ENCODE assay signal across 33 cellular contexts in the genomic region with DNA sequence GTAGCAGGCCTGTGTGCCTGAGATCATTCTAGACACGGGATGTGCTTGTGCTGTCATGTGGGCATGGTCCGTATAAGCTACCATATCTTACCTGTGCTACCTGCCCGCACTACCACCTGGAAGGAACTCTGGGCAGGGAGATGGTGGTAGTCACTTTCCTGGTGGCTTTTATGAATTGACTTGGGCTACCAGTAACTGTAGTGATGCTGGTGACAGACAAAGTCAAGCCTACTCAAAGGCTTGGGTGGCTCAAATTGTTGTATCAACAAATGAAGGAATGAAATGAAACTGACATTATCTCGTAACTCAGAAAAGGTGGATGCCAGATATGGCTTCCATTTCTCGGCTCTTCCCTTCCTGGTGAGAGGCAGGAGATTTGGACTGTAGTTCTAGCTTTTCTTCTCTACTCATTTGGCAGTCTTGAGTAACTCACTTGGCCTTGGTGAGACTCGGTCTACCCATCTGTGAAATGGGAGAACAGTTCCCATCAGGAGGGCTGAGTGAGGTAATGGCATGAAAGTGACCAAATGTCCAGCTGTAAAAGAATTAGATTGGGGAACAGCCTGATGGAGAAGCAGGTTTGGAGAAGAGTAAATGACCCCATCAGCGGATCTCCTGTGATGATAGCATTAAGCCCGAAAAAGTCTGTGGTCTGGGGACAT.
"Had no signal": no experiment of that assay in that cellular context is flagged by ENCODE, and none has a peak within 500 bp of the region (broad histone marks: within the 10 kb centered on the region; RNA-seq: fewer than 3 reads in every experiment).

No MANE protein-coding gene starts in this region.

- H3K9me3 ChIP-seq: ascending aorta, breast epithelium, colonic mucosa, esophagus squamous epithelium, gastroesophageal sphincter had no signal

- H3K36me3 ChIP-seq: ascending aorta, breast epithelium, cardiac muscle cell, colonic mucosa, esophagus squamous epithelium, gastroesophageal sphincter, WERI-Rb-1 had no signal

- DNase-seq: activated B cell treated with CpG ODN at 0.5 μM for 24 hours; activated CD4-positive, alpha-beta T cell treated with anti-CD3 and anti-CD28 coated beads for 48 hours; activated CD4-positive, alpha-beta T cell treated with anti-CD3 and anti-CD28 coated beads, Interleukin-2, amount 50 U/mL, for 1 hour; activated CD4-positive, alpha-beta T cell treated with anti-CD3 and anti-CD28 coated beads, Interleukin-2, amount 50 U/mL, for 48 hours; activated CD8-positive, alpha-beta memory T cell treated with anti-CD3 and anti-CD28 coated beads, Interleukin-2, amount 10 ng/mL, durations not matched to agents 7 days and 5 days; activated CD8-positive, alpha-beta memory T cell treated with anti-CD3 and anti-CD28 coated beads, Interleukin-2, amount 50 U/mL, for 4 hours; activated CD8-positive, alpha-beta T cell treated with anti-CD3 and anti-CD28 coated beads, Interleukin-2, amount 10 ng/mL, durations not matched to agents 7 days and 5 days; activated naive CD4-positive, alpha-beta T cell treated with anti-CD3 and anti-CD28 coated beads, Interleukin-2, amount 10 ng/mL, durations not matched to agents 7 days and 5 days; activated naive CD8-positive, alpha-beta T cell treated with anti-CD3 and anti-CD28 coated beads, Interleukin-2, amount 10 ng/mL, durations not matched to agents 7 days and 5 days; activated T-cell treated with anti-CD3 and anti-CD28 coated beads, Interleukin-2, amount 50 U/mL, for 1 hour; activated T-cell treated with anti-CD3 and anti-CD28 coated beads, Interleukin-2, amount 50 U/mL, for 48 hours; central memory CD4-positive, alpha-beta T cell; cerebellar nuclear complex; colonic mucosa; effector CD8-positive, alpha-beta T cell; esophagus squamous epithelium; foreskin melanocyte; T-helper 17 cell; T1000; WERI-Rb-1 had no signal

- H3K4me3 Mint-ChIP-seq: activated B cell treated with CpG ODN at 0.5 μM for 24 hours; activated CD8-positive, alpha-beta memory T cell treated with anti-CD3 and anti-CD28 coated beads, Interleukin-2, amount 10 ng/mL, durations not matched to agents 7 days and 5 days; activated CD8-positive, alpha-beta T cell treated with anti-CD3 and anti-CD28 coated beads, Interleukin-2, amount 10 ng/mL, durations not matched to agents 7 days and 5 days; activated naive CD4-positive, alpha-beta T cell treated with anti-CD3 and anti-CD28 coated beads, Interleukin-2, amount 10 ng/mL, durations not matched to agents 7 days and 5 days; activated naive CD8-positive, alpha-beta T cell treated with anti-CD3 and anti-CD28 coated beads, Interleukin-2, amount 10 ng/mL, durations not matched to agents 7 days and 5 days; activated T-helper 1 cell treated with anti-CD3 and anti-CD28 coated beads, Interleukin-12 subunit alpha, Interleukin-12 subunit beta, Interleukin-2, Interleukin-4 antibody, amounts not matched to agents 30 ng/mL and 10 ng/mL and 1 ng/mL, durations not matched to agents 14 hours and 24 hours and 36 hours; brain; T-helper 17 cell; T-helper 2 cell treated with Interferon-gamma antibody and Interleukin-4, amounts not matched to agents 5 μg/mL and 100 μg/mL, for 36 hours had no signal

- ATAC-seq: activated CD4-positive, CD25-positive, alpha-beta regulatory T cell treated with anti-CD3 and anti-CD28 coated beads, Interleukin-2, amount 50 U/mL, for 24 hours; activated CD8-positive, alpha-beta memory T cell treated with anti-CD3 and anti-CD28 coated beads, Interleukin-2, amount 10 ng/mL, durations not matched to agents 7 days and 5 days; activated CD8-positive, alpha-beta T cell treated with anti-CD3 and anti-CD28 coated beads, Interleukin-2, amount 10 ng/mL, durations not matched to agents 7 days and 5 days; activated naive CD4-positive, alpha-beta T cell treated with anti-CD3 and anti-CD28 coated beads, Interleukin-2, amount 50 U/mL, for 72 hours; gastroesophageal sphincter; T-helper 17 cell had no signal

- H3K27ac ChIP-seq: ascending aorta, breast epithelium, cardiac muscle cell, colonic mucosa, epithelial cell of prostate, esophagus squamous epithelium, gastroesophageal sphincter, WERI-Rb-1 had no signal

- H3K9me3 Mint-ChIP-seq: activated naive CD4-positive, alpha-beta T cell treated with anti-CD3 and anti-CD28 coated beads, Interleukin-2, amount 10 ng/mL, durations not matched to agents 7 days and 5 days; activated naive CD4-positive, alpha-beta T cell treated with anti-CD3 and anti-CD28 coated beads, Interleukin-2, amount 50 U/mL, for 72 hours; activated naive CD8-positive, alpha-beta T cell treated with anti-CD3 and anti-CD28 coated beads, Interleukin-2, amount 10 ng/mL, durations not matched to agents 7 days and 5 days; activated T-helper 1 cell treated with anti-CD3 and anti-CD28 coated beads, Interleukin-12 subunit alpha, Interleukin-12 subunit beta, Interleukin-2, Interleukin-4 antibody, amounts not matched to agents 30 ng/mL and 10 ng/mL and 1 ng/mL, durations not matched to agents 14 hours and 24 hours and 36 hours; activated T-helper 2 cell treated with anti-CD3 and anti-CD28 coated beads, Interferon-gamma antibody, Interleukin-2, Interleukin-4, amounts not matched to agents 10 μg/mL and 5 μg/mL and 100 μg/mL, durations not matched to agents 14 hours and 24 hours and 36 hours; T-helper 2 cell treated with Interferon-gamma antibody and Interleukin-4, amounts not matched to agents 5 μg/mL and 100 μg/mL, for 36 hours had no signal

- H3K36me3 Mint-ChIP-seq: activated CD8-positive, alpha-beta memory T cell treated with anti-CD3 and anti-CD28 coated beads, Interleukin-2, amount 10 ng/mL, durations not matched to agents 7 days and 5 days; activated naive CD4-positive, alpha-beta T cell treated with anti-CD3 and anti-CD28 coated beads, Interleukin-2, amount 10 ng/mL, durations not matched to agents 7 days and 5 days; activated naive CD4-positive, alpha-beta T cell treated with anti-CD3 and anti-CD28 coated beads, Interleukin-2, amount 50 U/mL, for 72 hours; activated naive CD8-positive, alpha-beta T cell treated with anti-CD3 and anti-CD28 coated beads, Interleukin-2, amount 10 ng/mL, durations not matched to agents 7 days and 5 days; brain had no signal

- H3K27ac Mint-ChIP-seq: activated B cell treated with CpG ODN at 0.5 μM for 24 hours; activated CD8-positive, alpha-beta memory T cell treated with anti-CD3 and anti-CD28 coated beads, Interleukin-2, amount 10 ng/mL, durations not matched to agents 7 days and 5 days; activated CD8-positive, alpha-beta T cell treated with anti-CD3 and anti-CD28 coated beads, Interleukin-2, amount 10 ng/mL, durations not matched to agents 7 days and 5 days; activated naive CD4-positive, alpha-beta T cell treated with anti-CD3 and anti-CD28 coated beads, Interleukin-2, amount 10 ng/mL, durations not matched to agents 7 days and 5 days; activated naive CD4-positive, alpha-beta T cell treated with anti-CD3 and anti-CD28 coated beads, Interleukin-2, amount 50 U/mL, for 72 hours; activated naive CD8-positive, alpha-beta T cell treated with anti-CD3 and anti-CD28 coated beads, Interleukin-2, amount 10 ng/mL, durations not matched to agents 7 days and 5 days; activated T-helper 1 cell treated with anti-CD3 and anti-CD28 coated beads, Interleukin-12 subunit alpha, Interleukin-12 subunit beta, Interleukin-2, Interleukin-4 antibody, amounts not matched to agents 30 ng/mL and 10 ng/mL and 1 ng/mL, durations not matched to agents 14 hours and 24 hours and 36 hours; activated T-helper 2 cell treated with anti-CD3 and anti-CD28 coated beads, Interferon-gamma antibody, Interleukin-2, Interleukin-4, amounts not matched to agents 10 μg/mL and 5 μg/mL and 100 μg/mL, durations not matched to agents 14 hours and 24 hours and 36 hours; T-helper 17 cell; T-helper 2 cell treated with Interferon-gamma antibody and Interleukin-4, amounts not matched to agents 5 μg/mL and 100 μg/mL, for 36 hours had no signal

- H3K27me3 Mint-ChIP-seq: activated CD8-positive, alpha-beta memory T cell treated with anti-CD3 and anti-CD28 coated beads, Interleukin-2, amount 10 ng/mL, durations not matched to agents 7 days and 5 days; activated naive CD4-positive, alpha-beta T cell treated with anti-CD3 and anti-CD28 coated beads, Interleukin-2, amount 10 ng/mL, durations not matched to agents 7 days and 5 days had no signal

- H3K4me1 Mint-ChIP-seq: activated CD8-positive, alpha-beta memory T cell treated with anti-CD3 and anti-CD28 coated beads, Interleukin-2, amount 10 ng/mL, durations not matched to agents 7 days and 5 days; activated naive CD4-positive, alpha-beta T cell treated with anti-CD3 and anti-CD28 coated beads, Interleukin-2, amount 10 ng/mL, durations not matched to agents 7 days and 5 days; activated naive CD8-positive, alpha-beta T cell treated with anti-CD3 and anti-CD28 coated beads, Interleukin-2, amount 10 ng/mL, durations not matched to agents 7 days and 5 days; T-helper 17 cell had no signal

- FAIRE-seq: endometrium, endothelial cell of umbilical vein had no signal

- H3K4me3 ChIP-seq: ascending aorta, breast epithelium, cardiac muscle cell, colonic mucosa, esophagus squamous epithelium, gastroesophageal sphincter had no signal

- H3K4me1 ChIP-seq: ascending aorta, breast epithelium, colonic mucosa, gastroesophageal sphincter had no signal

- H3K27me3 ChIP-seq: ascending aorta, cardiac muscle cell, colonic mucosa had no signal
